ENCODE assay signal across 8 cellular contexts in genomic region chr10:70461397-70462348, GRCh38. TPM values are rescaled to one million over a fixed set of nuclear protein-coding genes. Genes with fewer than 3 reads are reported as not detected.
DNase-seq lines count a peak whose midpoint lies in the region; ATAC-seq and TF ChIP-seq lines count a peak whose summit lies in the region.

No MANE protein-coding gene starts in this region.

- H3K4me3 Mint-ChIP-seq in activated T-cell treated with anti-CD3 and anti-CD28 coated beads, Interleukin-2, amount 50 U/mL, for 72 hours = no peak overlapping the region

- DNase-seq in AG09309 (ENCODE audit: low read depth) (no peak), GM12864 (ENCODE audit: low read depth) (no peak), NCI-H2196 treated with DMSO at 0.1 percent for 48 hours (lab: John Stamatoyannopoulos, UW; ENCODE audit: unreplicated experiment) (peak; percentile 26), foreskin fibroblast (peak; percentile 35 to 77), omental fat pad (ENCODE audit: low spot score) (no peak), NCI-H187 treated with DMSO at 0.1 percent for 48 hours (lab: John Stamatoyannopoulos, UW) (no peak)
- DNase-seq in activated T-cell treated with anti-CD3 and anti-CD28 coated beads, Interleukin-2, amount 50 U/mL, for 72 hours = peak; percentile 45 to 55

- peak; percentile 63 to 65 for ATAC-seq in activated T-cell treated with anti-CD3 and anti-CD28 coated beads, Interleukin-2, amount 50 U/mL, for 72 hours (replicated peaks in 1 of 2)
- ATAC-seq in omental fat pad (ENCODE audit: low FRiP score) (peak; percentile 55), GM19397 (IDR thresholded peaks at IDR 0.05; ENCODE audit: unreplicated experiment) (no peak)

- H3K27ac Mint-ChIP-seq in activated T-cell treated with anti-CD3 and anti-CD28 coated beads, Interleukin-2, amount 50 U/mL, for 72 hours = no peak overlapping the region

- no peak overlapping the region for H3K4me3 ChIP-seq in AG09309 (ENCODE audit: control insufficient read depth, low read depth, low read length)
- H3K4me3 ChIP-seq in GM12864 (ENCODE audit: low read depth, low read length) = no peak overlapping the region
- H3K4me3 ChIP-seq in foreskin fibroblast (ENCODE audit: low read depth in 1 of 2, low read length in 2 of 2) = no peak overlapping the region

- H3K4me1 Mint-ChIP-seq in activated T-cell treated with anti-CD3 and anti-CD28 coated beads, Interleukin-2, amount 50 U/mL, for 72 hours (ENCODE audit: low read depth) = peaks cover 4% of the 10 kb centered on the region

- no peaks in the 10 kb centered on the region for H3K9me3 Mint-ChIP-seq in activated T-cell treated with anti-CD3 and anti-CD28 coated beads, Interleukin-2, amount 50 U/mL, for 72 hours

- H3K27me3 Mint-ChIP-seq in activated T-cell treated with anti-CD3 and anti-CD28 coated beads, Interleukin-2, amount 50 U/mL, for 72 hours (ENCODE audit: low read depth) = peaks cover 34% of the 10 kb centered on the region

- TF ChIP-seq CTCF in AG09309 (IDR thresholded peaks at IDR 0.05; ENCODE audit: control insufficient read depth, insufficient read depth, low read depth, low read length, missing control alignments) (peak; percentile 86), GM12864 (IDR thresholded peaks at IDR 0.05; ENCODE audit: low read depth, low read length, missing control alignments) (peak; percentile 94), foreskin fibroblast (IDR thresholded peaks at IDR 0.05; ENCODE audit: low read depth, low read length) (peak; percentile 91), omental fat pad (IDR thresholded peaks at IDR 0.05) (peak in 2 of 3 donors; percentile 46 to 50)

- H3K36me3 Mint-ChIP-seq in activated T-cell treated with anti-CD3 and anti-CD28 coated beads, Interleukin-2, amount 50 U/mL, for 72 hours (ENCODE audit: insufficient read depth in 2 of 2) = no peaks in the 10 kb centered on the region

RNA-seq across cellular contexts. Expression of gene PALD1, which starts 16.9 kb away (rescaled TPM):
- 1 to 10 TPM; 1.1 to 1.3 TPM for total RNA-seq in activated T-cell treated with anti-CD3 and anti-CD28 coated beads, Interleukin-2, amount 50 U/mL, for 72 hours
- total RNA-seq in omental fat pad = 10 to 100 TPM in 2 of 4 donors, 1 to 10 TPM in 2; 3.3 to 12.1 (median 8.0) TPM

RNA-seq across cellular contexts. Expression of gene NODAL, which starts 20.2 kb away (rescaled TPM):
- total RNA-seq in activated T-cell treated with anti-CD3 and anti-CD28 coated beads, Interleukin-2, amount 50 U/mL, for 72 hours = not detected
- total RNA-seq in omental fat pad = not detected

RNA-seq across cellular contexts. Expression of gene EIF4EBP2, which starts 57.7 kb away (rescaled TPM):
- 10 to 100 TPM; 23.6 to 24.3 TPM for total RNA-seq in activated T-cell treated with anti-CD3 and anti-CD28 coated beads, Interleukin-2, amount 50 U/mL, for 72 hours
- 100 to 1,000 TPM; 104 to 195 (median 141) TPM for total RNA-seq in omental fat pad

Comparison
In these comparisons a context has a peak if more than half of its experiments do, and no peak if none do; other contexts are left out.
1. DNase-seq: peak in NCI-H2196 treated with DMSO at 0.1 percent for 48 hours (single experiment), activated T-cell treated with anti-CD3 and anti-CD28 coated beads, Interleukin-2, amount 50 U/mL, for 72 hours (2 of 2) and foreskin fibroblast (2 of 2); none in AG09309 (single experiment), GM12864 (single experiment), omental fat pad (single experiment) and NCI-H187 treated with DMSO at 0.1 percent for 48 hours (single experiment).
2. RNA of gene EIF4EBP2, which starts 57.7 kb away (total RNA-seq): 104 to 195 TPM in omental fat pad; 23.6 to 24.3 TPM in activated T-cell treated with anti-CD3 and anti-CD28 coated beads, Interleukin-2, amount 50 U/mL, for 72 hours; every median in the first group is over 4 times any median in the second.
3. Peak in every context shown above with its lines, with median percentiles within 50 percentile points of each other: CTCF ChIP-seq.